1 cellular context compared by ENCODE assay signal in genomic region chr22:41296826-41297667, GRCh38.
TF ChIP-seq lines count a peak whose summit lies in the region.

No MANE protein-coding gene starts in this region.

TF ChIP-seq in HepG2, 621 proteins besides CTCF, POLR2A, EP300 and RAD21 (continued from another document):
- TF ChIP-seq, protein P1, sequence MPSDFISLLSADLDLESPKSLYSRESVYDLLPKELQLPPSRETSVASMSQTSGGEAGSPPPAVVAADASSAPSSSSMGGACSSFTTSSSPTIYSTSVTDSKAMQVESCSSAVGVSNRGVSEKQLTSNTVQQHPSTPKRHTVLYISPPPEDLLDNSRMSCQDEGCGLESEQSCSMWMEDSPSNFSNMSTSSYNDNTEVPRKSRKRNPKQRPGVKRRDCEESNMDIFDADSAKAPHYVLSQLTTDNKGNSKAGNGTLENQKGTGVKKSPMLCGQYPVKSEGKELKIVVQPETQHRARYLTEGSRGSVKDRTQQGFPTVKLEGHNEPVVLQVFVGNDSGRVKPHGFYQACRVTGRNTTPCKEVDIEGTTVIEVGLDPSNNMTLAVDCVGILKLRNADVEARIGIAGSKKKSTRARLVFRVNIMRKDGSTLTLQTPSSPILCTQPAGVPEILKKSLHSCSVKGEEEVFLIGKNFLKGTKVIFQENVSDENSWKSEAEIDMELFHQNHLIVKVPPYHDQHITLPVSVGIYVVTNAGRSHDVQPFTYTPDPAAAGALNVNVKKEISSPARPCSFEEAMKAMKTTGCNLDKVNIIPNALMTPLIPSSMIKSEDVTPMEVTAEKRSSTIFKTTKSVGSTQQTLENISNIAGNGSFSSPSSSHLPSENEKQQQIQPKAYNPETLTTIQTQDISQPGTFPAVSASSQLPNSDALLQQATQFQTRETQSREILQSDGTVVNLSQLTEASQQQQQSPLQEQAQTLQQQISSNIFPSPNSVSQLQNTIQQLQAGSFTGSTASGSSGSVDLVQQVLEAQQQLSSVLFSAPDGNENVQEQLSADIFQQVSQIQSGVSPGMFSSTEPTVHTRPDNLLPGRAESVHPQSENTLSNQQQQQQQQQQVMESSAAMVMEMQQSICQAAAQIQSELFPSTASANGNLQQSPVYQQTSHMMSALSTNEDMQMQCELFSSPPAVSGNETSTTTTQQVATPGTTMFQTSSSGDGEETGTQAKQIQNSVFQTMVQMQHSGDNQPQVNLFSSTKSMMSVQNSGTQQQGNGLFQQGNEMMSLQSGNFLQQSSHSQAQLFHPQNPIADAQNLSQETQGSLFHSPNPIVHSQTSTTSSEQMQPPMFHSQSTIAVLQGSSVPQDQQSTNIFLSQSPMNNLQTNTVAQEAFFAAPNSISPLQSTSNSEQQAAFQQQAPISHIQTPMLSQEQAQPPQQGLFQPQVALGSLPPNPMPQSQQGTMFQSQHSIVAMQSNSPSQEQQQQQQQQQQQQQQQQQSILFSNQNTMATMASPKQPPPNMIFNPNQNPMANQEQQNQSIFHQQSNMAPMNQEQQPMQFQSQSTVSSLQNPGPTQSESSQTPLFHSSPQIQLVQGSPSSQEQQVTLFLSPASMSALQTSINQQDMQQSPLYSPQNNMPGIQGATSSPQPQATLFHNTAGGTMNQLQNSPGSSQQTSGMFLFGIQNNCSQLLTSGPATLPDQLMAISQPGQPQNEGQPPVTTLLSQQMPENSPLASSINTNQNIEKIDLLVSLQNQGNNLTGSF (CRISPR knock-in tag; IDR thresholded peaks at IDR 0.05), result no peak
- TF ChIP-seq ZNF235 (CRISPR knock-in tag; IDR thresholded peaks at IDR 0.05; ENCODE audit: borderline replicate concordance), result no peak
- no peak for TF ChIP-seq KDM3A (CRISPR knock-in tag; IDR thresholded peaks at IDR 0.05; ENCODE audit: low read depth)
